16 cellular contexts compared by ENCODE assay signal in the genomic region with DNA sequence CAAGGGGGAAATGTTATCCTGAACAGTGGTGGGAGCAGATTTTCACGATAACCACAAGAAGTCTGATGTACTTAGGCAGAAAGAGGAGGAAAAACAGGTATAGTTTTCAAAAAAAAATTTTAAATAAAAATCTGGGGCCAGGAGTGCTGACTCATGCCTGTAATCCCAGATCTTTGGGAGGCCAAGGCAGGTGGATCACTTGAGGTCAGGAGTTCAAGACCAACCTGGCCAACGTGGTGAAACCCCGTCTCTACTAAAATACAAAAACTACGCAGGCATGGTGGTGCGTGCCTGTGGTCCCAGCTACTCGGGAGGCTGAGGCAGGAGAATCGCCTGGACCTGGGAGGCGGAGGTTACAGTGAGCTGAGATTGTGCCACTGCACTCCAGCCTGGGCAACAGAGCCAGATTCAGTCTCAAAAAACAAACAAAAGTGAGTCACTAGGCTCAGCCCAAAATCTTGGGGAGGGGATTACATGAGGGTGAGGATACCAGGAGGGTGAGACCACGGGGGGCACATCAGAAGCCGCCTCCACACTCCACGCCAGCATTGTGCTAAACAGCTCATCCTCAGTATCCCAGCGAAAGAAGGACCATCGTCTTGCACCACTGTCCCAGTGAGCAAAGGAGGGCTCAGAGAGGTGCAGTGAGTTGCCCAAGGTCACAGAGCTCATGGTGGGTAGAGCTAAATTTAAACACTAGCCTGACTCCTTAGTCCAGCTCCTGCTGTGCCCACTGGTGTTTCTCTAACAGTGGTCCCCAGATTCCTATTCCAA. TPM values are rescaled to one million over a fixed set of nuclear protein-coding genes. Genes with fewer than 3 reads are reported as not detected.
DNase-seq lines count a peak whose midpoint lies in the region; ATAC-seq and TF ChIP-seq lines count a peak whose summit lies in the region.
"Had no signal": no experiment of that assay in that cellular context is flagged by ENCODE, and none has a peak within 500 bp of the region (broad histone marks: within the 10 kb centered on the region; RNA-seq: fewer than 3 reads in every experiment).

No MANE protein-coding gene starts in this region.

- ATAC-seq in GM23338, result no peak
- ATAC-seq in activated CD8-positive, alpha-beta T cell treated with anti-CD3 and anti-CD28 coated beads, Interleukin-2, amount 10 ng/mL, durations not matched to agents 7 days and 5 days, result no peak
- ATAC-seq: CD8-positive, alpha-beta T cell; HCT116 had no signal

- no peaks in the 10 kb centered on the region for H4K20me1 ChIP-seq in GM23338 (replicated peaks; ENCODE audit: insufficient read depth)

- H3F3A ChIP-seq in GM23338 (replicated peaks; ENCODE audit: low read depth), result no peaks in the 10 kb centered on the region

- no peak for DNase-seq in activated naive CD4-positive, alpha-beta T cell treated with anti-CD3 and anti-CD28 coated beads for 36 hours
- DNase-seq in activated naive CD4-positive, alpha-beta T cell treated with anti-CD3 and anti-CD28 coated beads, Interleukin-2, amount 10 ng/mL, durations not matched to agents 7 days and 5 days, result no peak
- no peak for DNase-seq in GM23338 (ENCODE audit: low spot score)
- no peak for DNase-seq in activated CD8-positive, alpha-beta T cell treated with anti-CD3 and anti-CD28 coated beads, Interleukin-2, amount 10 ng/mL, durations not matched to agents 7 days and 5 days
- DNase-seq in nephron progenitor cell, result no peak
- DNase-seq in HPDE6-E6E7 (ENCODE audit: extremely low spot score), result no peak
- DNase-seq in NCI-H748 (lab: John Stamatoyannopoulos, UW; ENCODE audit: unreplicated experiment), result no peak
- no peak for DNase-seq in kidney glomerular epithelial cell (lab: John Stamatoyannopoulos, UW)
- DNase-seq: CD8-positive, alpha-beta T cell; COR-L47; DMS153; DMS79 treated with DMSO at 0.1 percent for 48 hours; EL; IMR-90 had no signal

- POLR2A ChIA-PET in activated CD8-positive, alpha-beta T cell treated with anti-CD3 and anti-CD28 coated beads, Interleukin-2, amount 10 ng/mL, durations not matched to agents 7 days and 5 days (lab: Charles Lee), result no interaction called here

- CTCF ChIA-PET in activated naive CD4-positive, alpha-beta T cell treated with anti-CD3 and anti-CD28 coated beads for 36 hours (lab: Charles Lee), result no interaction called here
- CTCF ChIA-PET in activated naive CD4-positive, alpha-beta T cell treated with anti-CD3 and anti-CD28 coated beads, Interleukin-2, amount 10 ng/mL, durations not matched to agents 7 days and 5 days (lab: Charles Lee), result no interaction called here
- CTCF ChIA-PET in activated CD8-positive, alpha-beta T cell treated with anti-CD3 and anti-CD28 coated beads, Interleukin-2, amount 10 ng/mL, durations not matched to agents 7 days and 5 days (lab: Charles Lee), result no interaction called here

- H3K36me3 Mint-ChIP-seq in activated naive CD4-positive, alpha-beta T cell treated with anti-CD3 and anti-CD28 coated beads for 36 hours (ENCODE audit: low read depth), result peaks cover 9% of the 10 kb centered on the region
- H3K36me3 Mint-ChIP-seq in activated naive CD4-positive, alpha-beta T cell treated with anti-CD3 and anti-CD28 coated beads, Interleukin-2, amount 10 ng/mL, durations not matched to agents 7 days and 5 days, result peaks cover 3% of the 10 kb centered on the region
- H3K36me3 Mint-ChIP-seq in GM23338 (ENCODE audit: low read depth), result peaks cover 7% of the 10 kb centered on the region; the same call in 2 of the 3 replicates
- peaks cover 27% of the 10 kb centered on the region for H3K36me3 Mint-ChIP-seq in activated CD8-positive, alpha-beta T cell treated with anti-CD3 and anti-CD28 coated beads, Interleukin-2, amount 10 ng/mL, durations not matched to agents 7 days and 5 days (ENCODE audit: low read depth)
- H3K36me3 Mint-ChIP-seq in nephron progenitor cell (ENCODE audit: low read depth), result peaks cover 12% of the 10 kb centered on the region
- H3K36me3 Mint-ChIP-seq: CD14-positive monocyte had no signal

- no peaks in the 10 kb centered on the region for H3K36me3 ChIP-seq in GM23338 (ENCODE audit: insufficient read depth)

- intact Hi-C loops in activated naive CD4-positive, alpha-beta T cell treated with anti-CD3 and anti-CD28 coated beads for 36 hours (cut with micrococcal nuclease), result no loop called here

- no peak overlapping the region for H3K4me3 Mint-ChIP-seq in activated naive CD4-positive, alpha-beta T cell treated with anti-CD3 and anti-CD28 coated beads for 36 hours
- no peak overlapping the region for H3K4me3 Mint-ChIP-seq in activated naive CD4-positive, alpha-beta T cell treated with anti-CD3 and anti-CD28 coated beads, Interleukin-2, amount 10 ng/mL, durations not matched to agents 7 days and 5 days
- no peak overlapping the region for H3K4me3 Mint-ChIP-seq in GM23338
- H3K4me3 Mint-ChIP-seq in activated CD8-positive, alpha-beta T cell treated with anti-CD3 and anti-CD28 coated beads, Interleukin-2, amount 10 ng/mL, durations not matched to agents 7 days and 5 days, result no peak overlapping the region
- no peak overlapping the region for H3K4me3 Mint-ChIP-seq in nephron progenitor cell
- H3K4me3 Mint-ChIP-seq: CD14-positive monocyte; CD8-positive, alpha-beta T cell had no signal

- peaks cover 3% of the 10 kb centered on the region; the same call in 1 of the 2 replicates for H3K9me2 ChIP-seq in GM23338 (ENCODE audit: insufficient read depth)

- no peak overlapping the region for H2AFZ ChIP-seq in GM23338

- H3K9me3 Mint-ChIP-seq in activated naive CD4-positive, alpha-beta T cell treated with anti-CD3 and anti-CD28 coated beads for 36 hours, result no peaks in the 10 kb centered on the region
- H3K9me3 Mint-ChIP-seq in activated naive CD4-positive, alpha-beta T cell treated with anti-CD3 and anti-CD28 coated beads, Interleukin-2, amount 10 ng/mL, durations not matched to agents 7 days and 5 days, result no peaks in the 10 kb centered on the region
- H3K9me3 Mint-ChIP-seq in GM23338 (no peaks in the 10 kb centered on the region), nephron progenitor cell (no peaks in the 10 kb centered on the region)
- no peaks in the 10 kb centered on the region for H3K9me3 Mint-ChIP-seq in activated CD8-positive, alpha-beta T cell treated with anti-CD3 and anti-CD28 coated beads, Interleukin-2, amount 10 ng/mL, durations not matched to agents 7 days and 5 days (ENCODE audit: insufficient read depth)
- H3K9me3 Mint-ChIP-seq: CD14-positive monocyte; CD8-positive, alpha-beta T cell had no signal

- peak overlapping the region; percentile 10 for H3K27ac Mint-ChIP-seq in activated naive CD4-positive, alpha-beta T cell treated with anti-CD3 and anti-CD28 coated beads for 36 hours
- H3K27ac Mint-ChIP-seq in activated naive CD4-positive, alpha-beta T cell treated with anti-CD3 and anti-CD28 coated beads, Interleukin-2, amount 10 ng/mL, durations not matched to agents 7 days and 5 days, result no peak overlapping the region
- H3K27ac Mint-ChIP-seq in GM23338 (peak overlapping the region; percentile 44; the same call in 1 of the 2 replicates), nephron progenitor cell (peak overlapping the region; percentile 17)
- H3K27ac Mint-ChIP-seq in activated CD8-positive, alpha-beta T cell treated with anti-CD3 and anti-CD28 coated beads, Interleukin-2, amount 10 ng/mL, durations not matched to agents 7 days and 5 days, result peak overlapping the region; percentile 11
- H3K27ac Mint-ChIP-seq: CD14-positive monocyte; CD8-positive, alpha-beta T cell had no signal

- H3K27me3 ChIP-seq in GM23338 (ENCODE audit: insufficient read depth), result no peaks in the 10 kb centered on the region

- no peak for TF ChIP-seq CTCF in GM23338 (conservative IDR thresholded peaks at IDR 0.05; ENCODE audit: low read depth in 2 of 2)
- TF ChIP-seq CTCF in nephron progenitor cell (IDR thresholded peaks at IDR 0.05), result no peak

- peak overlapping the region; percentile 51; the same call in 1 of the 2 replicates for H3K4me2 ChIP-seq in GM23338

- H3K4me3 ChIP-seq in GM23338, result no peak overlapping the region

- H3K4me1 ChIP-seq in GM23338 (ENCODE audit: insufficient read depth), result no peaks in the 10 kb centered on the region

- no peaks in the 10 kb centered on the region for H3K27me3 Mint-ChIP-seq in activated naive CD4-positive, alpha-beta T cell treated with anti-CD3 and anti-CD28 coated beads for 36 hours (ENCODE audit: low read depth)
- no peaks in the 10 kb centered on the region for H3K27me3 Mint-ChIP-seq in activated naive CD4-positive, alpha-beta T cell treated with anti-CD3 and anti-CD28 coated beads, Interleukin-2, amount 10 ng/mL, durations not matched to agents 7 days and 5 days
- H3K27me3 Mint-ChIP-seq in GM23338 (ENCODE audit: insufficient read depth, low read depth, poor library complexity) (no peaks in the 10 kb centered on the region), nephron progenitor cell (ENCODE audit: low read depth, poor library complexity) (peaks cover 9% of the 10 kb centered on the region)
- no peaks in the 10 kb centered on the region for H3K27me3 Mint-ChIP-seq in activated CD8-positive, alpha-beta T cell treated with anti-CD3 and anti-CD28 coated beads, Interleukin-2, amount 10 ng/mL, durations not matched to agents 7 days and 5 days (ENCODE audit: low read depth)

- no peaks in the 10 kb centered on the region for H3K4me1 Mint-ChIP-seq in activated naive CD4-positive, alpha-beta T cell treated with anti-CD3 and anti-CD28 coated beads for 36 hours (ENCODE audit: low read depth)
- no peaks in the 10 kb centered on the region for H3K4me1 Mint-ChIP-seq in activated naive CD4-positive, alpha-beta T cell treated with anti-CD3 and anti-CD28 coated beads, Interleukin-2, amount 10 ng/mL, durations not matched to agents 7 days and 5 days
- H3K4me1 Mint-ChIP-seq in GM23338, result peaks cover 6% of the 10 kb centered on the region; the same call in 2 of the 3 replicates
- H3K4me1 Mint-ChIP-seq in activated CD8-positive, alpha-beta T cell treated with anti-CD3 and anti-CD28 coated beads, Interleukin-2, amount 10 ng/mL, durations not matched to agents 7 days and 5 days (ENCODE audit: low read depth), result no peaks in the 10 kb centered on the region
- H3K4me1 Mint-ChIP-seq in nephron progenitor cell, result peaks cover 6% of the 10 kb centered on the region
- H3K4me1 Mint-ChIP-seq: CD14-positive monocyte had no signal

- H3K79me2 ChIP-seq in GM23338 (replicated peaks; ENCODE audit: insufficient read depth), result no peaks in the 10 kb centered on the region

- no peak overlapping the region for H3K27ac ChIP-seq in GM23338 (ENCODE audit: low read depth)

RNA-seq across cellular contexts. Expression of a gene that starts 33.7 kb away (rescaled TPM):
- total RNA-seq in activated naive CD4-positive, alpha-beta T cell treated with anti-CD3 and anti-CD28 coated beads for 36 hours, result 10 to 100 TPM; 15.7 to 16.6 TPM
- 6.3 and 22.2 TPM in 2 replicates for total RNA-seq in GM23338 (2014; rRNA removed; shearing (Covaris generic))
- polyA plus RNA-seq in GM23338 (2016; fragmentation: Nextera tagmentation; extraction: Ambion mirVana), result 22.0 and 24.8 TPM in 2 replicates
- total RNA-seq in activated CD8-positive, alpha-beta T cell treated with anti-CD3 and anti-CD28 coated beads, Interleukin-2, amount 10 ng/mL, durations not matched to agents 7 days and 5 days, result 10 to 100 TPM; 29.3 to 32.6 TPM
